Comparison of ENCODE assay signal across 8 cellular contexts in the genomic region with DNA sequence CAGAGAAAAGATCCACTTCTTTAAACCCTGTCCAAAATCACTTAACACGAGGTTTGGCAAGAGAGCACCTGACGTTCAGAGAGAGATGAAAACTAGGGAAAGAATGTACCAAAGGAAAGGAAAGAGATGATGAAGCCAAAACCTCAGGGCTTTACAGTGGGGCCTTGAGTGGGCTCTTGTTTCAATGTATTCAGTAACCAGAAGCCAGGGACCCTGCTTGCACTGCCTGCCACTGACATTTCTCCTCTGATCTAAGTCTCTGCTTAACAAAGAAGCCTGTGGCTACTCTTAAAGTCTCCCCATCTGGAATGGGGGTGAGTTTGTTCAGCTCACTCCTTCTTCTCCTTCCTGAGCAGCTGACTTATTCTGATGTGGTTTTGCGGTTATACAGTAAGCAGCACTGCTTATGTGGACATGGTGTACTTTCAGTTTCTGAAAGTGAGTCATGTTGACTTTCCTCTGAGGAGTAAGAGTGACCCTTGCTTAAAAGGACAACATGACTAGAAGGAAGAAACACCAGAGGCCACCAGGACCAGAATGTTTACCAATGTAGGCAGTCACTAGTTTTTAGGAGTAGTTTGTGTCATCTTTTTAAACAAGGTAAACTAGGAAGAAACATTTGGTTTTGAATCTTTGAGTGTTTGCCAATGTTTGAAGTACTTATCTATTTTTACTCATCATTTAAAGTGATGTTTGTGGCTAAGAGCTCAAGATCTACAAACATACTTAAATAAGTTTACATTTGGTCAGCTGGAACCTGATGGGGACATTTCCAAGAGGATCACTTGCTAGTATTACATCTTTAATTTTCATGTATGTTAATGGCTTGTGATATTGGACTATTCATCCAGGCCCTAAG.
A peak's percentile ranks its signal among the peaks of the same experiment; 100 is the strongest.
DNase-seq lines count a peak whose midpoint lies in the region; ATAC-seq and TF ChIP-seq lines count a peak whose summit lies in the region.

No MANE protein-coding gene starts in this region.

- TF ChIP-seq CTCF in VCaP (conservative IDR thresholded peaks at IDR 0.05) (no peak), foreskin fibroblast (IDR thresholded peaks at IDR 0.05; ENCODE audit: low read depth, low read length) (no peak)

- H3K4me3 ChIP-seq in Jurkat, Clone E6-1 (ENCODE audit: low read length): no peak overlapping the region
- H3K4me3 ChIP-seq in foreskin fibroblast (ENCODE audit: low read depth in 1 of 2, low read length in 2 of 2) (no peak overlapping the region), skin epidermis (no peak overlapping the region)

- DNase-seq in NCI-H510A treated with DMSO at 0.1 percent for 48 hours (lab: John Stamatoyannopoulos, UW) (peak; percentile 57), NCI-H510A (lab: John Stamatoyannopoulos, UW) (no peak), foreskin fibroblast (peak; percentile 97), DMS114 treated with DMSO at 0.1 percent for 48 hours (lab: John Stamatoyannopoulos, UW; ENCODE audit: unreplicated experiment) (no peak)
- peak; percentile 91 for DNase-seq in Jurkat, Clone E6-1 (ENCODE audit: low read depth, low spot score)

- peak; percentile 86 for ATAC-seq in GM21825 (IDR thresholded peaks at IDR 0.05; ENCODE audit: unreplicated experiment)

- H3K27ac ChIP-seq in VCaP: peak overlapping the region; percentile 47
- peak overlapping the region in 12 of 21 experiments; percentile 2 to 69 (median 40) for H3K27ac ChIP-seq in skin epidermis

Comparison
In these comparisons a context has a peak if more than half of its experiments do, and no peak if none do; other contexts are left out.
1. DNase-seq: peak in NCI-H510A treated with DMSO at 0.1 percent for 48 hours (single experiment), Jurkat, Clone E6-1 (single experiment) and foreskin fibroblast (2 of 2); none in NCI-H510A (single experiment) and DMS114 treated with DMSO at 0.1 percent for 48 hours (single experiment).